Comparison of ENCODE assay signal across 1 cellular context in the genomic region with DNA sequence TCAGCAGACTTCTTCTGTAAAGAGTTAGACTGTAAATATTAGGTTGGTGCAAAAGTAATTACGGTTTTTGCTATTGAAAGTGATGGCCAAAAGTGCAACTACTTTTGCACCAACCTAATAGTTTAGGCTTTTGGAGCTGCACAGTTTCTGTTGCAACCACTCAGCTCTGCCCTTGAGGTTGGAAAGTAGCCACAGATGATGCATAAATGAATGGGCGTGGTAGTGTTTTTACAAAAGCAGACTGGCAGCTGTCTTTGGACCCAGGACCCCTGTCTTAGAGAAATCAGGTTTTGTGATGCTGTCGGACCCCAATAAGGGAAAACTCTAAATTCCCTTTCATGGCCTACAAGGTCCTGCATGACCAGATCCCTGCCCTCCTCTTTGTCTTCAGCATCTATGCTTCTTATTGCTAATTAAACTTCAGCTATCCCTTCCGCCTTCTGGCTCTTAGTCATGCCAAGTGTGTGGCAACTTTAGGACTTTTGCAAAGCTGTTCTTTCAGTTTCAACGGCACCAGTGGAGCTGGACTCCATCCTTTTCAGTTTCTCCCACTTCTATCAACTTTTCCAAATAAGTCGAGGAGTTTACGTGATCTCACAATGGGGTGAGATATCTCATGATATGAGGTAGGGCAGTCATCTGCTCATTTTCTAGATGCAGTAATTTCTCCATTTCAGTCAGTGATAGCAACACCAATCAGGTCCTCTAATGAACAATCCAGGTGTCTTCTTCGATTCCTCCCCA.
A peak's percentile ranks its signal among the peaks of the same experiment; 100 is the strongest.
TF ChIP-seq lines count a peak whose summit lies in the region.

No MANE protein-coding gene starts in this region.

TF ChIP-seq in HepG2, 621 proteins besides CTCF, POLR2A, EP300 and RAD21 (continued from another document):
- TF ChIP-seq, protein P1, sequence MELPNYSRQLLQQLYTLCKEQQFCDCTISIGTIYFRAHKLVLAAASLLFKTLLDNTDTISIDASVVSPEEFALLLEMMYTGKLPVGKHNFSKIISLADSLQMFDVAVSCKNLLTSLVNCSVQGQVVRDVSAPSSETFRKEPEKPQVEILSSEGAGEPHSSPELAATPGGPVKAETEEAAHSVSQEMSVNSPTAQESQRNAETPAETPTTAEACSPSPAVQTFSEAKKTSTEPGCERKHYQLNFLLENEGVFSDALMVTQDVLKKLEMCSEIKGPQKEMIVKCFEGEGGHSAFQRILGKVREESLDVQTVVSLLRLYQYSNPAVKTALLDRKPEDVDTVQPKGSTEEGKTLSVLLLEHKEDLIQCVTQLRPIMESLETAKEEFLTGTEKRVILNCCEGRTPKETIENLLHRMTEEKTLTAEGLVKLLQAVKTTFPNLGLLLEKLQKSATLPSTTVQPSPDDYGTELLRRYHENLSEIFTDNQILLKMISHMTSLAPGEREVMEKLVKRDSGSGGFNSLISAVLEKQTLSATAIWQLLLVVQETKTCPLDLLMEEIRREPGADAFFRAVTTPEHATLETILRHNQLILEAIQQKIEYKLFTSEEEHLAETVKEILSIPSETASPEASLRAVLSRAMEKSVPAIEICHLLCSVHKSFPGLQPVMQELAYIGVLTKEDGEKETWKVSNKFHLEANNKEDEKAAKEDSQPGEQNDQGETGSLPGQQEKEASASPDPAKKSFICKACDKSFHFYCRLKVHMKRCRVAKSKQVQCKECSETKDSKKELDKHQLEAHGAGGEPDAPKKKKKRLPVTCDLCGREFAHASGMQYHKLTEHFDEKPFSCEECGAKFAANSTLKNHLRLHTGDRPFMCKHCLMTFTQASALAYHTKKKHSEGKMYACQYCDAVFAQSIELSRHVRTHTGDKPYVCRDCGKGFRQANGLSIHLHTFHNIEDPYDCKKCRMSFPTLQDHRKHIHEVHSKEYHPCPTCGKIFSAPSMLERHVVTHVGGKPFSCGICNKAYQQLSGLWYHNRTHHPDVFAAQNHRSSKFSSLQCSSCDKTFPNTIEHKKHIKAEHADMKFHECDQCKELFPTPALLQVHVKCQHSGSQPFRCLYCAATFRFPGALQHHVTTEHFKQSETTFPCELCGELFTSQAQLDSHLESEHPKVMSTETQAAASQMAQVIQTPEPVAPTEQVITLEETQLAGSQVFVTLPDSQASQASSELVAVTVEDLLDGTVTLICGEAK (IDR thresholded peaks at IDR 0.05): peak; percentile 91
- TF ChIP-seq, protein P1 (CRISPR knock-in tag; IDR thresholded peaks at IDR 0.05): no peak
